Comparison of ENCODE assay signal across 21 cellular contexts in genomic region chr12:108356902-108357806, GRCh38. TPM values are rescaled to one million over a fixed set of nuclear protein-coding genes. Genes with fewer than 3 reads are reported as not detected.
DNase-seq lines count a peak whose midpoint lies in the region; ATAC-seq and TF ChIP-seq lines count a peak whose summit lies in the region.
"Had no signal": no experiment of that assay in that cellular context is flagged by ENCODE, and none has a peak within 500 bp of the region (broad histone marks: within the 10 kb centered on the region; RNA-seq: fewer than 3 reads in every experiment).

No MANE protein-coding gene starts in this region.

- no peak overlapping the region for H2BK5ac ChIP-seq in neuronal stem cell (ENCODE audit: low read length)

- H2AK5ac ChIP-seq in neuronal stem cell (ENCODE audit: low read depth, low read length) = no peak overlapping the region

- no peak overlapping the region for H3K4me3 ChIP-seq in neuronal stem cell (ENCODE audit: low read length in 2 of 2)

- H3K27ac Mint-ChIP-seq in activated T-helper 17 cell treated with anti-CD3 and anti-CD28 coated beads, Interleukin-2, amount 50 U/mL, for 72 hours = no peak overlapping the region
- H3K27ac Mint-ChIP-seq in stimulated activated naive B cell treated with anti-CD40 and anti-IgM and Interleukin-4, amounts not matched to agents 10 μg/mL and 1 μg/mL and 100 μg/mL, for 72 hours = no peak overlapping the region
- H3K27ac Mint-ChIP-seq: CD4-positive, CD25-positive, alpha-beta regulatory T cell; IgD-negative memory B cell had no signal

- H4K8ac ChIP-seq in neuronal stem cell (ENCODE audit: low read depth, low read length) = no peak overlapping the region

- peak; percentile 37 for DNase-seq in Daoy (ENCODE audit: low read depth)
- DNase-seq in NCI-H1694 (lab: John Stamatoyannopoulos, UW) = peak; percentile 72
- DNase-seq in neuronal stem cell (ENCODE audit: low spot score) = no peak
- no peak for DNase-seq in stimulated activated naive B cell treated with anti-CD40 and anti-IgM and Interleukin-4, amounts not matched to agents 10 μg/mL and 1 μg/mL and 100 μg/mL, for 72 hours
- DNase-seq in erythroblast (lab: John Stamatoyannopoulos, UW) = no peak
- DNase-seq: CD4-positive, CD25-positive, alpha-beta regulatory T cell; DND-41; Karpas-422; MV-4-11; NCI-H1105 treated with DMSO at 0.1 percent for 48 hours; NCI-H187 treated with DMSO at 0.1 percent for 48 hours; NCI-H2107; NCI-H526 treated with DMSO at 0.1 percent for 48 hours; SIG-M5; SK-N-SH; T-helper 2 cell had no signal

- whole genome bisulfite sequencing in neuronal stem cell (ENCODE audit: extremely low coverage in 2 of 2, insufficient read length in 2 of 2, insufficient replicate concordance in 1 of 2), 2 donors = 100% methylated on average over 2 of the region's 10 CpGs; no CpG with 5 or more reads in 1 of the 2 donors

- H2AFZ ChIP-seq in neuronal stem cell (ENCODE audit: low read length) = no peak overlapping the region

- H3K36me3 Mint-ChIP-seq in activated T-helper 17 cell treated with anti-CD3 and anti-CD28 coated beads, Interleukin-2, amount 50 U/mL, for 72 hours (ENCODE audit: low read depth) = no peaks in the 10 kb centered on the region
- no peaks in the 10 kb centered on the region for H3K36me3 Mint-ChIP-seq in stimulated activated naive B cell treated with anti-CD40 and anti-IgM and Interleukin-4, amounts not matched to agents 10 μg/mL and 1 μg/mL and 100 μg/mL, for 72 hours
- H3K36me3 Mint-ChIP-seq: CD4-positive, CD25-positive, alpha-beta regulatory T cell had no signal

- H3K9ac ChIP-seq in neuronal stem cell (ENCODE audit: low read depth, low read length, poor library complexity) = no peak overlapping the region
- H3K9ac ChIP-seq: SK-N-SH had no signal

- H3K4me3 Mint-ChIP-seq in activated T-helper 17 cell treated with anti-CD3 and anti-CD28 coated beads, Interleukin-2, amount 50 U/mL, for 72 hours = no peak overlapping the region
- no peak overlapping the region for H3K4me3 Mint-ChIP-seq in stimulated activated naive B cell treated with anti-CD40 and anti-IgM and Interleukin-4, amounts not matched to agents 10 μg/mL and 1 μg/mL and 100 μg/mL, for 72 hours
- H3K4me3 Mint-ChIP-seq: CD4-positive, CD25-positive, alpha-beta regulatory T cell; IgD-negative memory B cell had no signal

- no peak overlapping the region for H2BK12ac ChIP-seq in neuronal stem cell (ENCODE audit: low read length)

- peak overlapping the region; percentile 72 for H3K18ac ChIP-seq in neuronal stem cell (ENCODE audit: low read length)

- peaks cover 0 to 2% (median 0%) of the 10 kb centered on the region in 3 experiments for H3K27me3 ChIP-seq in neuronal stem cell (ENCODE audit: control insufficient read depth in 3 of 3, insufficient read depth in 3 of 3, low read depth in 1 of 3, low read length in 3 of 3)

- no peaks in the 10 kb centered on the region for H3K9me3 ChIP-seq in neuronal stem cell (replicated peaks in 1 of 2; ENCODE audit: control insufficient read depth in 2 of 2, insufficient read depth in 1 of 2, low read depth in 1 of 2, low read length in 2 of 2)
- H3K9me3 ChIP-seq: SK-N-SH had no signal

- no peak overlapping the region for H2BK120ac ChIP-seq in neuronal stem cell (ENCODE audit: low read depth, low read length)

- peaks cover 19% of the 10 kb centered on the region for H3K27me3 Mint-ChIP-seq in activated T-helper 17 cell treated with anti-CD3 and anti-CD28 coated beads, Interleukin-2, amount 50 U/mL, for 72 hours
- H3K27me3 Mint-ChIP-seq in stimulated activated naive B cell treated with anti-CD40 and anti-IgM and Interleukin-4, amounts not matched to agents 10 μg/mL and 1 μg/mL and 100 μg/mL, for 72 hours = peaks cover 28 to 32% of the 10 kb centered on the region in 2 donors

- H2BK15ac ChIP-seq in neuronal stem cell (ENCODE audit: low read length) = no peak overlapping the region

- ATAC-seq in activated T-helper 17 cell treated with anti-CD3 and anti-CD28 coated beads, Interleukin-2, amount 50 U/mL, for 72 hours (replicated peaks) = peak; percentile 28
- ATAC-seq in stimulated activated naive B cell treated with anti-CD40 and anti-IgM and Interleukin-4, amounts not matched to agents 10 μg/mL and 1 μg/mL and 100 μg/mL, for 72 hours (replicated peaks) = no peak
- ATAC-seq in HG03139 (IDR thresholded peaks at IDR 0.05; ENCODE audit: unreplicated experiment) = no peak
- ATAC-seq: Panc1 had no signal

- no peak overlapping the region for H4K91ac ChIP-seq in neuronal stem cell (ENCODE audit: low read depth, low read length, poor library complexity)

- no peak for TF ChIP-seq POLR2A in erythroblast (IDR thresholded peaks at IDR 0.05; ENCODE audit: low read length)

- no peaks in the 10 kb centered on the region for H3K4me1 Mint-ChIP-seq in activated T-helper 17 cell treated with anti-CD3 and anti-CD28 coated beads, Interleukin-2, amount 50 U/mL, for 72 hours
- peaks cover 9 to 13% of the 10 kb centered on the region in 2 donors for H3K4me1 Mint-ChIP-seq in stimulated activated naive B cell treated with anti-CD40 and anti-IgM and Interleukin-4, amounts not matched to agents 10 μg/mL and 1 μg/mL and 100 μg/mL, for 72 hours

- no peaks in the 10 kb centered on the region for H3K79me1 ChIP-seq in neuronal stem cell (ENCODE audit: low read depth, low read length)

- peaks cover 0 to 6% of the 10 kb centered on the region in 2 donors for H3K4me1 ChIP-seq in neuronal stem cell (ENCODE audit: control insufficient read depth in 2 of 2, insufficient read depth in 1 of 2, low read depth in 1 of 2, low read length in 2 of 2)

- H3K9me3 Mint-ChIP-seq in activated T-helper 17 cell treated with anti-CD3 and anti-CD28 coated beads, Interleukin-2, amount 50 U/mL, for 72 hours = no peaks in the 10 kb centered on the region
- peaks cover 0 to 1% of the 10 kb centered on the region in 2 donors for H3K9me3 Mint-ChIP-seq in stimulated activated naive B cell treated with anti-CD40 and anti-IgM and Interleukin-4, amounts not matched to agents 10 μg/mL and 1 μg/mL and 100 μg/mL, for 72 hours

- H3K14ac ChIP-seq in neuronal stem cell (ENCODE audit: low read length) = peak overlapping the region; percentile 60

- H3K23ac ChIP-seq in neuronal stem cell (ENCODE audit: low read depth, low read length, poor library complexity) = no peak overlapping the region

- no peak overlapping the region for H3K4ac ChIP-seq in neuronal stem cell (ENCODE audit: low read length)

- H3K27ac ChIP-seq in neuronal stem cell (replicated peaks; ENCODE audit: low read length) = no peak overlapping the region

- no peaks in the 10 kb centered on the region for H3K36me3 ChIP-seq in neuronal stem cell (replicated peaks in 1 of 2; ENCODE audit: control insufficient read depth in 2 of 2, insufficient read depth in 2 of 2, low read length in 2 of 2)

- no peak overlapping the region for H3K4me2 ChIP-seq in neuronal stem cell (ENCODE audit: insufficient read depth, low read length, poor library complexity, severe bottlenecking)
- H3K4me2 ChIP-seq: SK-N-SH had no signal

RNA-seq across cellular contexts. Expression of gene CMKLR1, which starts 18.0 kb away (rescaled TPM):
- total RNA-seq in Daoy (2014; rRNA removed; shearing (Covaris generic)) = 0.51 and 0.89 TPM in 2 replicates
- not detected for total RNA-seq in activated T-helper 17 cell treated with anti-CD3 and anti-CD28 coated beads, Interleukin-2, amount 50 U/mL, for 72 hours
- polyA plus RNA-seq in neuronal stem cell (2013, experiment 1 of 2) = 0.03 TPM
- polyA plus RNA-seq in neuronal stem cell (2013, experiment 2 of 2) = 0.04 TPM
- total RNA-seq: G401 had no signal

Comparison
In these comparisons a context has a peak if more than half of its experiments do, and no peak if none do; other contexts are left out.
1. DNase-seq: peak in Daoy (single experiment) and NCI-H1694 (single experiment); none in neuronal stem cell (single experiment), stimulated activated naive B cell treated with anti-CD40 and anti-IgM and Interleukin-4, amounts not matched to agents 10 μg/mL and 1 μg/mL and 100 μg/mL, for 72 hours (single experiment) and erythroblast (0 of 2).